8 cellular contexts compared by ENCODE assay signal in the genomic region with DNA sequence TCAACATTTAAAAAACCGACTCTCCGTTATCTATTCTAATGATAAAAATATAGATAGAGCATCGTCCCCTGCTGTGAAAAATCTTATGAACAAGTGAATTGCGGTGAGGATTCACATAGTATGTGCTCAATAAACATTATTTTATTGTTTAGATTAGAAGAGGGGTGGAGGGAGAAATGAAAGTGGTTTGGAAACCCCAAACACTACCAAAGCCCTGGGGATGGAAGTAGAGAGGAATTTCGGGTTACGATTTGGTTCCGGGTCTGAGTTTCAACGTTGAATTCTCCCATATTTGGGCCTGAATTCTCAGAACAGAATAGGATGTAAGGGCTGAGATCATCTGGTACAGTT. TPM values are rescaled to one million over a fixed set of nuclear protein-coding genes. Genes with fewer than 3 reads are reported as not detected.
DNase-seq lines count a peak whose midpoint lies in the region; ATAC-seq and TF ChIP-seq lines count a peak whose summit lies in the region.

No MANE protein-coding gene starts in this region.

- H2AFZ ChIP-seq in KMS-11 (ENCODE audit: low read depth), result peak overlapping the region; percentile 65

- POLR2A ChIA-PET in AG04449 (lab: Yijun Ruan, JAX), result interaction anchor here (0.6 to 1.6 kb wide), 14 partner anchors 10 to 809 kb away, joined by 3 to 12 read pairs (median 3); a partner anchor contains a TSS
- POLR2A ChIA-PET in naive thymus-derived CD4-positive, alpha-beta T cell (lab: Charles Lee), result interaction anchor here (0.5 to 2.0 kb wide), 12 partner anchors 9 to 744 kb away, joined by 3 to 13 read pairs (median 4); a partner anchor contains a TSS

- H3K27me3 ChIP-seq in KMS-11 (ENCODE audit: insufficient read depth, low read depth) (no peaks in the 10 kb centered on the region), colonic mucosa (no peaks in the 10 kb centered on the region)
- no peaks in the 10 kb centered on the region for H3K27me3 ChIP-seq in naive thymus-derived CD4-positive, alpha-beta T cell (ENCODE audit: control insufficient read depth in 2 of 2, insufficient read depth in 2 of 2, low read length in 2 of 2)

- peaks cover 0 to 10% (median 6%) of the 10 kb centered on the region in 5 donors for H3K36me3 Mint-ChIP-seq in naive thymus-derived CD4-positive, alpha-beta T cell

- CTCF ChIA-PET in AG04449 (lab: Yijun Ruan, JAX), result interaction anchor here (0.8 to 1.8 kb wide), 4 partner anchors 10 to 105 kb away, joined by 3 to 6 read pairs (median 4); no protein-coding TSS in a partner anchor
- CTCF ChIA-PET in naive thymus-derived CD4-positive, alpha-beta T cell (lab: Charles Lee), result interaction anchor here (0.9 to 1.4 kb wide), 7 partner anchors 9 to 319 kb away, joined by 3 to 8 read pairs (median 3); a partner anchor contains a TSS

- no peak for ATAC-seq in naive thymus-derived CD4-positive, alpha-beta T cell
- ATAC-seq in GM18498 (IDR thresholded peaks at IDR 0.05; ENCODE audit: unreplicated experiment) (no peak), HG03565 (IDR thresholded peaks at IDR 0.05; ENCODE audit: unreplicated experiment) (no peak)

- no peaks in the 10 kb centered on the region for H4K20me1 ChIP-seq in KMS-11 (ENCODE audit: insufficient read depth)

- H3K9ac ChIP-seq in KMS-11 (no peak overlapping the region; the same call in 1 of the 2 replicates), colonic mucosa (ENCODE audit: low read depth in 2 of 2, low read length in 2 of 2) (peak overlapping the region in 1 of 2 donors; percentile 70)

- peak overlapping the region; percentile 47 for H3K4me3 ChIP-seq in AG04449 (ENCODE audit: low read depth, low read length)
- peak overlapping the region; percentile 13 for H3K4me3 ChIP-seq in KMS-11 (IDR thresholded peaks at IDR 0.05; ENCODE audit: insufficient read depth, low read depth, low read length)
- peak overlapping the region; percentile 98 for H3K4me3 ChIP-seq in colonic mucosa
- peak overlapping the region; percentile 97 for H3K4me3 ChIP-seq in naive thymus-derived CD4-positive, alpha-beta T cell (ENCODE audit: low read length)

- H3K9me3 ChIP-seq in colonic mucosa, result no peaks in the 10 kb centered on the region
- no peaks in the 10 kb centered on the region for H3K9me3 ChIP-seq in naive thymus-derived CD4-positive, alpha-beta T cell (ENCODE audit: control insufficient read depth in 2 of 3, low read length in 3 of 3)

- H3K4me1 Mint-ChIP-seq in naive thymus-derived CD4-positive, alpha-beta T cell, result peaks cover 24 to 43% (median 34%) of the 10 kb centered on the region in 7 donors

- no peaks in the 10 kb centered on the region for H3K36me3 ChIP-seq in KMS-11 (ENCODE audit: insufficient read depth)
- no peaks in the 10 kb centered on the region for H3K36me3 ChIP-seq in colonic mucosa
- peaks cover 0 to 5% (median 0%) of the 10 kb centered on the region in 3 experiments for H3K36me3 ChIP-seq in naive thymus-derived CD4-positive, alpha-beta T cell (ENCODE audit: control insufficient read depth in 2 of 3, insufficient read depth in 3 of 3, low read length in 3 of 3)

- peaks cover 0 to 1% (median 0%) of the 10 kb centered on the region in 11 donors for H3K9me3 Mint-ChIP-seq in naive thymus-derived CD4-positive, alpha-beta T cell

- H3K4me1 ChIP-seq in KMS-11 (ENCODE audit: low read depth, poor library complexity, severe bottlenecking), result peaks cover 16% of the 10 kb centered on the region
- peaks cover 6% of the 10 kb centered on the region for H3K4me1 ChIP-seq in colonic mucosa
- peaks cover 10 to 13% of the 10 kb centered on the region in 2 donors for H3K4me1 ChIP-seq in naive thymus-derived CD4-positive, alpha-beta T cell (ENCODE audit: control insufficient read depth in 2 of 2, insufficient read depth in 2 of 2, low read length in 2 of 2)

- peak overlapping the region; percentile 65 for H3K4me2 ChIP-seq in KMS-11

- H3K4me3 Mint-ChIP-seq in naive thymus-derived CD4-positive, alpha-beta T cell, result peak overlapping the region; percentile 83 to 97 (median 93)

- intact Hi-C loops in colonic mucosa (cut with DNase I), result loop anchor here (10.0 kb wide), 1 partner anchor 52 kb away; no protein-coding TSS in a partner anchor
- intact Hi-C loops in naive thymus-derived CD4-positive, alpha-beta T cell (cut with micrococcal nuclease), result loop anchor here (1.0 to 10.0 kb wide), 7 partner anchors 170 to 896 kb away; a partner anchor contains a TSS

- no peaks in the 10 kb centered on the region for H3K27me3 Mint-ChIP-seq in naive thymus-derived CD4-positive, alpha-beta T cell

- peak overlapping the region; percentile 90 to 99 (median 94) for H3K27ac Mint-ChIP-seq in naive thymus-derived CD4-positive, alpha-beta T cell

- peaks cover 28% of the 10 kb centered on the region; the same call in 1 of the 2 replicates for H3K79me2 ChIP-seq in KMS-11 (ENCODE audit: insufficient read depth, low read depth)

- DNase-seq in AG04449 (ENCODE audit: low read depth, low spot score) (no peak), colonic mucosa (no peak), NOMO-1 treated with dmso at 0.1 percent for 144 hours (lab: John Stamatoyannopoulos, UW; ENCODE audit: unreplicated experiment) (no peak), epidermal melanocyte (ENCODE audit: insufficient read length, low spot score) (no peak)
- no peak for DNase-seq in naive thymus-derived CD4-positive, alpha-beta T cell

- TF ChIP-seq CTCF in AG04449 (IDR thresholded peaks at IDR 0.05; ENCODE audit: insufficient read depth, low read length, missing control alignments) (no peak), KMS-11 (conservative IDR thresholded peaks at IDR 0.05; ENCODE audit: low read depth, low read length) (no peak), colonic mucosa (IDR thresholded peaks at IDR 0.05) (no peak)

- peak overlapping the region; percentile 31 for H3K27ac ChIP-seq in KMS-11
- H3K27ac ChIP-seq in colonic mucosa, result peak overlapping the region; percentile 90
- H3K27ac ChIP-seq in naive thymus-derived CD4-positive, alpha-beta T cell (ENCODE audit: low read depth, low read length), result peak overlapping the region; percentile 94

RNA-seq across cellular contexts. Expression of a gene that starts 0.5 kb away (rescaled TPM):
- total RNA-seq in colonic mucosa, result 10 to 100 TPM; 49.2 to 65.0 TPM
- 10 to 100 TPM; 23.9 to 38.7 (median 28.9) TPM for total RNA-seq in naive thymus-derived CD4-positive, alpha-beta T cell
- polyA plus RNA-seq in naive thymus-derived CD4-positive, alpha-beta T cell, result 10 to 100 TPM in 1 of 2 donors, 1 to 10 TPM in 1; 9.3 to 11.2 TPM

RNA-seq across cellular contexts. Expression of a gene that starts 46.8 kb away (rescaled TPM):
- total RNA-seq in colonic mucosa, result 10 to 100 TPM; 10.5 to 11.3 TPM
- total RNA-seq in naive thymus-derived CD4-positive, alpha-beta T cell, result 10 to 100 TPM; 15.2 to 25.2 (median 22.2) TPM
- polyA plus RNA-seq in naive thymus-derived CD4-positive, alpha-beta T cell, result 10 to 100 TPM in 1 of 2 donors, 1 to 10 TPM in 1; 9.0 to 10.2 TPM

RNA-seq across cellular contexts. Expression of a gene that starts 58.0 kb away (rescaled TPM):
- 10 to 100 TPM; 31.8 to 39.2 TPM for total RNA-seq in colonic mucosa
- total RNA-seq in naive thymus-derived CD4-positive, alpha-beta T cell, result 10 to 100 TPM; 17.5 to 60.2 (median 39.5) TPM
- 10 to 100 TPM; 37.4 to 45.8 TPM for polyA plus RNA-seq in naive thymus-derived CD4-positive, alpha-beta T cell

Comparison
In these comparisons a context has a peak if more than half of its experiments do, and no peak if none do; other contexts are left out.
1. H3K4me3 ChIP-seq: peak in every context shown above with its lines; median percentile 98 in colonic mucosa; 97 in naive thymus-derived CD4-positive, alpha-beta T cell; 47 in AG04449; 13 in KMS-11.
2. H3K27ac ChIP-seq: peak in every context shown above with its lines; median percentile 94 in naive thymus-derived CD4-positive, alpha-beta T cell; 90 in colonic mucosa; 31 in KMS-11.